16 cellular contexts compared by ENCODE assay signal in the genomic region with DNA sequence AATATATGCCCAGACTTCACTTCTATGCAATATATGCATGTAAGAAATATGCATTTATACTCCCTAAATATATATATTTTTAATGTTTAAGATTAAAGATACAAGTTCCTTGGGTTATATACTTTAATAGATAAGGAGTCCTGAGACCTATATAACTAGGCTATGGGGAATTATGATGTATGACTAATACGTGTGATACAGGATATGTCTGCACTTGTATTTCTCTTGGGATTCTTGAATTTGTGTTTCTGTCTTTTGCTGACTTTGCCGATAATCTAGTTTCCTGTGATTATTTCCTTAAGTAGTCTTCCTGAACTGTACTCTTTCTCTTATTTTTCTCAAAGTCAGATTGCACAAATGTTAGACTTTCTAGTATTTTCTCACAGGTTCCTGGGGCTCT.
DNase-seq lines count a peak whose midpoint lies in the region; ATAC-seq, FAIRE-seq and TF ChIP-seq lines count a peak whose summit lies in the region.
"Had no signal": no experiment of that assay in that cellular context is flagged by ENCODE, and none has a peak within 500 bp of the region (broad histone marks: within the 10 kb centered on the region; RNA-seq: fewer than 3 reads in every experiment).

No MANE protein-coding gene starts in this region.

- TF ChIP-seq RAD21 in HepG2 (CRISPR knock-in tag; IDR thresholded peaks at IDR 0.05) (no peak), neural cell (conservative IDR thresholded peaks at IDR 0.05) (no peak)

- H4K20me1 ChIP-seq in HepG2 (ENCODE audit: insufficient read depth, low read length): no peaks in the 10 kb centered on the region
- no peaks in the 10 kb centered on the region for H4K20me1 ChIP-seq in neural cell (ENCODE audit: insufficient read depth)
- H4K20me1 ChIP-seq: BLaER1 had no signal

- TF ChIP-seq POLR2A in HepG2 (IDR thresholded peaks at IDR 0.05; ENCODE audit: insufficient read depth in 1 of 2, low read depth in 2 of 2, low read length in 2 of 2): no peak
- TF ChIP-seq POLR2A in right lobe of liver (IDR thresholded peaks at IDR 0.05): no peak

- 68% methylated on average over 2 of the region's 2 CpGs for WGBS in HepG2 (ENCODE audit: low lambda C conversion rate)
- 50% methylated on average over 2 of the region's 2 CpGs for WGBS in right lobe of liver (ENCODE audit: insufficient coverage, low coverage, low lambda C conversion rate, missing lambda C conversion rate)

- H3K9me3 ChIP-seq in HepG2 (ENCODE audit: low read length) (no peaks in the 10 kb centered on the region), right lobe of liver (no peaks in the 10 kb centered on the region), neural cell (ENCODE audit: low read length) (no peaks in the 10 kb centered on the region)
- H3K9me3 ChIP-seq: BLaER1, HAP-1 had no signal

- in situ Hi-C loops in HepG2 (cut with HindIII; ENCODE audit: extremely low pct_ligation_motif_present, low pct_unique_long_range_greater_than_20kb): no loop called here

- FAIRE-seq in HepG2 (lab: Jason Lieb, UNC): no peak
- FAIRE-seq: HTR-8/SVneo had no signal

- BruUV-seq in HepG2 (replicated peaks; lab: Mats Ljungman, UMichigan): no TSS peak

- H3K4me3 ChIP-seq in HepG2 (replicated peaks in 1 of 3; ENCODE audit: insufficient read depth in 1 of 3, low read depth in 2 of 3, low read length in 3 of 3): no peak overlapping the region
- no peak overlapping the region for H3K4me3 ChIP-seq in right lobe of liver
- no peak overlapping the region for H3K4me3 ChIP-seq in fibroblast of pulmonary artery (replicated peaks; ENCODE audit: low read depth, low read length)
- H3K4me3 ChIP-seq in neural cell (ENCODE audit: low read length): peak overlapping the region; percentile 39
- H3K4me3 ChIP-seq: BLaER1, GM12878, GM23248, HAP-1 had no signal

- CTCF ChIA-PET in HepG2 (lab: Yijun Ruan, JAX; ENCODE audit: low intra/inter-chr PET ratio, low total read pairs): no interaction called here

- H2AFZ ChIP-seq in HepG2 (ENCODE audit: low read length) (no peak overlapping the region), neural cell (ENCODE audit: low read depth, low read length) (no peak overlapping the region)
- H2AFZ ChIP-seq: GM23248 had no signal

- H3K36me3 ChIP-seq in HepG2 (replicated peaks in 1 of 2; ENCODE audit: control insufficient read depth in 1 of 2, insufficient read depth in 2 of 2, low read length in 2 of 2): peaks cover 3 to 18% of the 10 kb centered on the region in 2 experiments; a peak in 3 of 5 replicates
- H3K36me3 ChIP-seq in right lobe of liver: no peaks in the 10 kb centered on the region
- no peaks in the 10 kb centered on the region for H3K36me3 ChIP-seq in neural cell (ENCODE audit: insufficient read depth, low read length)
- H3K36me3 ChIP-seq: HAP-1 had no signal

- no peaks in the 10 kb centered on the region for H3K9me2 ChIP-seq in neural cell (ENCODE audit: insufficient read depth, low read length)

- DNase-seq in HepG2 (ENCODE audit: low spot score) (no peak), right lobe of liver (no peak), dermis blood vessel endothelial cell (peak; percentile 24), fibroblast of pulmonary artery (ENCODE audit: low read depth) (peak; percentile 20), NCI-H187 treated with DMSO at 0.1 percent for 48 hours (lab: John Stamatoyannopoulos, UW) (no peak), DMS 273 (lab: John Stamatoyannopoulos, UW; ENCODE audit: unreplicated experiment) (no peak)
- DNase-seq in activated CD4-positive, alpha-beta T cell treated with anti-CD3 and anti-CD28 coated beads, Interleukin-2, amount 50 U/mL, for 48 hours: no peak
- DNase-seq: 8988T; CD4-positive, alpha-beta memory T cell; DMS79 treated with DMSO at 0.1 percent for 48 hours; GM23248 had no signal

- intact Hi-C loops in HepG2 (cut with micrococcal nuclease; ENCODE audit: unreplicated experiment) (no loop called here), right lobe of liver (cut with DNase I) (no loop called here)

- ATAC-seq in HepG2 (no peak), right lobe of liver (no peak)
- ATAC-seq: GM12878 had no signal

- H3K4me1 ChIP-seq in HepG2 (ENCODE audit: insufficient read depth, low read length) (no peaks in the 10 kb centered on the region), right lobe of liver (no peaks in the 10 kb centered on the region)
- H3K4me1 ChIP-seq: BLaER1 had no signal

- POLR2A ChIA-PET in HepG2 (lab: Yijun Ruan, JAX): interaction anchor here (0.9 kb wide), 1 partner anchor 190 kb away, joined by 3 read pairs; no protein-coding TSS in a partner anchor

- H3K27me3 ChIP-seq in HepG2 (ENCODE audit: control insufficient read depth in 1 of 2, insufficient read depth in 2 of 2, low read length in 2 of 2): no peaks in the 10 kb centered on the region
- no peaks in the 10 kb centered on the region for H3K27me3 ChIP-seq in right lobe of liver
- no peaks in the 10 kb centered on the region for H3K27me3 ChIP-seq in neural cell (ENCODE audit: insufficient read depth, low read depth, low read length)
- H3K27me3 ChIP-seq: BLaER1 had no signal

- H3K27ac ChIP-seq in HepG2 (ENCODE audit: extremely low read length, insufficient read depth, low read length) (no peak overlapping the region), right lobe of liver (no peak overlapping the region), neural cell (ENCODE audit: low read length) (peak overlapping the region; percentile 79)
- H3K27ac ChIP-seq: BLaER1, GM23248 had no signal

- H3K79me2 ChIP-seq in HepG2 (ENCODE audit: insufficient read depth, low read length) (no peaks in the 10 kb centered on the region), neural cell (replicated peaks; ENCODE audit: insufficient read depth, low read length) (no peaks in the 10 kb centered on the region)

- TF ChIP-seq EP300 in HepG2 (IDR thresholded peaks at IDR 0.05; ENCODE audit: low read depth in 2 of 2, low read length in 2 of 2) (no peak), HepG2 (CRISPR knock-in tag; IDR thresholded peaks at IDR 0.05; ENCODE audit: borderline replicate concordance) (no peak), neural cell (conservative IDR thresholded peaks at IDR 0.05; ENCODE audit: poor library complexity, severe bottlenecking) (no peak)

- no peak for TF ChIP-seq CTCF in HepG2 (CRISPR knock-in tag; IDR thresholded peaks at IDR 0.05)
- TF ChIP-seq CTCF in right lobe of liver (IDR thresholded peaks at IDR 0.05): no peak
- no peak for TF ChIP-seq CTCF in fibroblast of pulmonary artery (IDR thresholded peaks at IDR 0.05; ENCODE audit: low read length, missing control alignments)
- no peak for TF ChIP-seq CTCF in neural cell (IDR thresholded peaks at IDR 0.05; ENCODE audit: poor library complexity, severe bottlenecking)

- H3K4me2 ChIP-seq in HepG2 (ENCODE audit: low read depth, low read length) (no peak overlapping the region), neural cell (ENCODE audit: low read length) (peak overlapping the region; percentile 33)
- H3K4me2 ChIP-seq: BLaER1 had no signal

- no peaks in the 10 kb centered on the region for H3F3A ChIP-seq in neural cell (ENCODE audit: insufficient read depth, low read length, poor library complexity, severe bottlenecking)

- H3K9ac ChIP-seq in HepG2 (ENCODE audit: insufficient read depth, low read depth, low read length) (no peak overlapping the region), neural cell (ENCODE audit: low read length) (peak overlapping the region; percentile 21)
- H3K9ac ChIP-seq: BLaER1, GM23248 had no signal

TF ChIP-seq in HepG2, 621 proteins besides CTCF, POLR2A, EP300 and RAD21:
- TF ChIP-seq RXRA (CRISPR knock-in tag; IDR thresholded peaks at IDR 0.05): no peak
- TF ChIP-seq MAFF (IDR thresholded peaks at IDR 0.05; ENCODE audit: low read depth, low read length): 0 out of 2 replicates have a peak, but pooled peaks have one; percentile 16
- TF ChIP-seq MAFK (conservative IDR thresholded peaks at IDR 0.05 in 1 of 2, IDR thresholded peaks at IDR 0.05 in 1 of 2; ENCODE audit: low read length in 2 of 2): 0 out of 4 replicates have a peak, but pooled peaks of 1 of the 2 experiments have one; percentile 37
- peak; percentile 44; the same call in 1 of the 2 replicates for TF ChIP-seq ZNF7 (CRISPR knock-in tag; IDR thresholded peaks at IDR 0.05)
- no peak for TF ChIP-seq KAT8 (CRISPR knock-in tag; IDR thresholded peaks at IDR 0.05)

TF ChIP-seq in neural cell, 6 proteins besides CTCF, POLR2A, EP300 and RAD21:
- TF ChIP-seq TAF1 (IDR thresholded peaks at IDR 0.05; ENCODE audit: low read depth) (no peak), REST (IDR thresholded peaks at IDR 0.05; ENCODE audit: borderline replicate concordance) (no peak), SMC3 (conservative IDR thresholded peaks at IDR 0.05; ENCODE audit: poor library complexity) (no peak), EZH2 (IDR thresholded peaks at IDR 0.05; ENCODE audit: borderline replicate concordance, insufficient read depth, low read length, poor library complexity, severe bottlenecking) (no peak), MXI1 (conservative IDR thresholded peaks at IDR 0.05; ENCODE audit: poor library complexity, severe bottlenecking) (no peak), POLR2AphosphoS5 (IDR thresholded peaks at IDR 0.05) (no peak)

Comparison
In these comparisons a context has a peak if more than half of its experiments do, and no peak if none do; other contexts are left out.
1. DNase-seq: peak in dermis blood vessel endothelial cell (single experiment) and fibroblast of pulmonary artery (single experiment); none in HepG2 (single experiment), right lobe of liver (0 of 3), activated CD4-positive, alpha-beta T cell treated with anti-CD3 and anti-CD28 coated beads, Interleukin-2, amount 50 U/mL, for 48 hours (0 of 2), NCI-H187 treated with DMSO at 0.1 percent for 48 hours (single experiment) and DMS 273 (single experiment).